In genomic region chr11:68370211-68371111, GRCh38 we compare ENCODE assay signal across 9 cellular contexts. TPM values are rescaled to one million over a fixed set of nuclear protein-coding genes. Genes with fewer than 3 reads are reported as not detected.
DNase-seq lines count a peak whose midpoint lies in the region; ATAC-seq and TF ChIP-seq lines count a peak whose summit lies in the region.
"Had no signal": no experiment of that assay in that cellular context is flagged by ENCODE, and none has a peak within 500 bp of the region (broad histone marks: within the 10 kb centered on the region; RNA-seq: fewer than 3 reads in every experiment).

No MANE protein-coding gene starts in this region.

- intact Hi-C loops in left lung (cut with DNase I): no loop called here

- peaks cover 12 to 44% of the 10 kb centered on the region in 2 donors for H3K4me1 ChIP-seq in left lung

- peak overlapping the region in 1 of 2 donors; percentile 18 for H3K27ac ChIP-seq in left lung

- TF ChIP-seq CTCF in left lung (IDR thresholded peaks at IDR 0.05): no peak

- H3K27me3 ChIP-seq in left lung: peaks cover 0 to 8% of the 10 kb centered on the region in 2 donors

- ATAC-seq in GM18520 (IDR thresholded peaks at IDR 0.05; ENCODE audit: unreplicated experiment) (peak; percentile 44), HG02759 (IDR thresholded peaks at IDR 0.05; ENCODE audit: unreplicated experiment) (peak; percentile 71), left lung (peak; percentile 37)

- peaks cover 0 to 12% of the 10 kb centered on the region in 2 donors for H3K36me3 ChIP-seq in left lung

- H3K4me3 ChIP-seq in left lung: no peak overlapping the region

- DNase-seq in RPMI8226 (peak; percentile 92), left lung (no peak), NCI-H1092 treated with DMSO at 0.1 percent for 48 hours (lab: John Stamatoyannopoulos, UW) (no peak), DMS153 (lab: John Stamatoyannopoulos, UW) (no peak), activated gamma-delta T cell treated with Interleukin-2 at 50 U/mL for 16 hours (no peak), NCI-H510A treated with DMSO at 0.1 percent for 48 hours (lab: John Stamatoyannopoulos, UW) (no peak)
- DNase-seq: IMR-90 had no signal

- no peaks in the 10 kb centered on the region for H3K9me3 ChIP-seq in left lung

RNA-seq across cellular contexts. Expression of gene LRP5, which starts 58.1 kb away (rescaled TPM):
- total RNA-seq in left lung: 10 to 100 TPM; 48.9 to 57.1 TPM
